17 cellular contexts compared by ENCODE assay signal in the genomic region with DNA sequence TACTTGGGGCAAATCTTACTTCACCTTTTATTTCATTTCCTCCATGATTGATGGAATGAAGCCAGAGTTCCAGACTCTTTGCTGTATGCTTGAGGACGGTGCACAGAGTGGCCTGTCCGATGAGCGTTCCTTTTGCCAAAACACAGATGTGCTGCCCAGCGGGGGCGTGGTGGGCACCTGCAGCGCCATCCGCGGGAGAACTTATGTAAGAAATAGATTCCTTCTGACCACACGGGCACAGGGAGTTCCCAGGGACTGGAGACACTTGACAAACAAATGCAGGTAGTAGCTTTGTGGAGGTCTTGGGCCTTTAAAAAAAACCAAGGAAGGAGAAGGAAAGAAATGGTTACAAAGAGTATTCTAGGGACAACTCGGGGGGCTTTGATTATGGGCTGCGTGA.
"Had no signal": no experiment of that assay in that cellular context is flagged by ENCODE, and none has a peak within 500 bp of the region (broad histone marks: within the 10 kb centered on the region; RNA-seq: fewer than 3 reads in every experiment).

No MANE protein-coding gene starts in this region.

- H3K27me3 Mint-ChIP-seq: activated CD4-positive, alpha-beta memory T cell treated with anti-CD3 and anti-CD28 coated beads for 36 hours had no signal

- H3K9me3 Mint-ChIP-seq: activated CD4-positive, alpha-beta memory T cell treated with anti-CD3 and anti-CD28 coated beads for 36 hours; activated naive CD4-positive, alpha-beta T cell treated with anti-CD3 and anti-CD28 coated beads for 36 hours; T-helper 1 cell treated with Interleukin-12 subunit alpha and Interleukin-12 subunit beta and Interleukin-4 antibody, amounts not matched to agents 30 μg/mL and 1 μg/mL, for 36 hours had no signal

- H3K4me3 Mint-ChIP-seq: activated CD4-positive, alpha-beta memory T cell treated with anti-CD3 and anti-CD28 coated beads for 36 hours; activated naive CD4-positive, alpha-beta T cell treated with anti-CD3 and anti-CD28 coated beads for 36 hours; T-helper 1 cell treated with Interleukin-12 subunit alpha and Interleukin-12 subunit beta and Interleukin-4 antibody, amounts not matched to agents 30 μg/mL and 1 μg/mL, for 36 hours had no signal

- ATAC-seq: foreskin keratinocyte had no signal

- DNase-seq: activated CD4-positive, alpha-beta memory T cell treated with anti-CD3 and anti-CD28 coated beads for 36 hours; activated CD4-positive, alpha-beta T cell treated with anti-CD3 and anti-CD28 coated beads for 48 hours; activated CD4-positive, CD25-positive, alpha-beta regulatory T cell; activated effector memory CD4-positive, alpha-beta T cell treated with Interleukin-2 at 50 U/mL for 16 hours; activated naive CD4-positive, alpha-beta T cell treated with anti-CD3 and anti-CD28 coated beads for 36 hours; activated T-cell treated with anti-CD3 and anti-CD28 coated beads, Interleukin-2, amount 50 U/mL, for 48 hours; cortex of kidney; foreskin keratinocyte; kidney glomerular epithelial cell; mesenchymal stem cell; sigmoid colon; stimulated activated CD4-positive, alpha-beta T cell treated with anti-CD3 and anti-CD28 coated beads, Interleukin-2, amount 100 ng/mL, for 48 hours; stimulated activated naive CD4-positive, alpha-beta T cell treated with Interleukin-2 at 50 U/mL for 16 hours; thyroid gland had no signal

- H3K27ac Mint-ChIP-seq: activated CD4-positive, alpha-beta memory T cell treated with anti-CD3 and anti-CD28 coated beads for 36 hours; activated naive CD4-positive, alpha-beta T cell treated with anti-CD3 and anti-CD28 coated beads for 36 hours; T-helper 1 cell treated with Interleukin-12 subunit alpha and Interleukin-12 subunit beta and Interleukin-4 antibody, amounts not matched to agents 30 μg/mL and 1 μg/mL, for 36 hours had no signal

- H3K27ac ChIP-seq: breast epithelium, foreskin keratinocyte, hepatocyte, sigmoid colon, thyroid gland had no signal
